In the genomic region with DNA sequence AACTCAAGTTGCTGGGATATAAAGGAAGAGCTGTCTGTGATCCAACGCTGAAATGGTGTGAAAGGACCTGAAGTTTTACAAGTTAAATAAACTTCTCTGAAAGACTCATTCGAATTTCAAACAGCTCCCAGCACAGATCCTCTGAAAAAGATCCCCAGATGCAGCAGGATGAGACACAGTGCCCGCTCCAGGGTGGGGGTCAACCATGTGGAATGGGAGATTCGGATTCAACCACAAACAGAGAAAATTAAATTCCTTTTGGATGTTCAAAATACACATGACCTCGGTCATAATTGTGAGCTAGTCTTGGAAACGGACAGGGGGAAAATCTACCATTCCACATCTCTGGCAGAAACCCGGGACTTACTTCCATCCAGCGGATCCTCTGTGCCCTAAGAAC, we compare ENCODE assay signal across 12 cellular contexts.
A peak's percentile ranks its signal among the peaks of the same experiment; 100 is the strongest.
DNase-seq lines count a peak whose midpoint lies in the region; ATAC-seq and TF ChIP-seq lines count a peak whose summit lies in the region.
"Had no signal": no experiment of that assay in that cellular context is flagged by ENCODE, and none has a peak within 500 bp of the region (broad histone marks: within the 10 kb centered on the region; RNA-seq: fewer than 3 reads in every experiment).

No MANE protein-coding gene starts in this region.

- TF ChIP-seq RAD21 in IMR-90 (IDR thresholded peaks at IDR 0.05; ENCODE audit: low read length) = no peak

- H4K20me1 ChIP-seq in IMR-90 (ENCODE audit: insufficient read depth, low read length) = no peaks in the 10 kb centered on the region; the same call in 1 of the 2 replicates
- H4K20me1 ChIP-seq in hepatocyte (ENCODE audit: insufficient read depth, poor library complexity, severe bottlenecking) = no peaks in the 10 kb centered on the region

- H3K4ac ChIP-seq in IMR-90 (ENCODE audit: low read depth, low read length) (peak overlapping the region; percentile 95), neuronal stem cell (ENCODE audit: low read length) (no peak overlapping the region)

- POLR2A ChIA-PET in IMR-90 (lab: Charles Lee; ENCODE audit: unreplicated experiment) = interaction anchor here (0.9 kb wide), 1 partner anchor 238 kb away, joined by 3 read pairs; a partner anchor contains a TSS

- no peak for TF ChIP-seq CTCF in AG09309 (IDR thresholded peaks at IDR 0.05; ENCODE audit: control insufficient read depth, insufficient read depth, low read depth, low read length, missing control alignments)
- TF ChIP-seq CTCF in IMR-90 (conservative IDR thresholded peaks at IDR 0.05; ENCODE audit: low read depth, low read length) = no peak
- no peak for TF ChIP-seq CTCF in esophagus muscularis mucosa (IDR thresholded peaks at IDR 0.05)
- TF ChIP-seq CTCF in hepatocyte (IDR thresholded peaks at IDR 0.05; ENCODE audit: poor library complexity) = no peak

- H2AK5ac ChIP-seq in IMR-90 (ENCODE audit: low read depth, low read length) (peak overlapping the region; percentile 52; the same call in 1 of the 2 replicates), neuronal stem cell (ENCODE audit: low read depth, low read length) (no peak overlapping the region)

- TF ChIP-seq POLR2A in IMR-90 (IDR thresholded peaks at IDR 0.05; ENCODE audit: low read depth, low read length) (no peak), esophagus muscularis mucosa (IDR thresholded peaks at IDR 0.05; ENCODE audit: low read depth) (no peak)

- peak overlapping the region; percentile 41; the same call in 1 of the 2 replicates for H3K27ac ChIP-seq in IMR-90 (ENCODE audit: insufficient read depth, low read length)
- H3K27ac ChIP-seq in esophagus muscularis mucosa (replicated peaks in 1 of 4) = peak overlapping the region; percentile 84 to 93 (median 87)
- H3K27ac ChIP-seq in neuronal stem cell (replicated peaks; ENCODE audit: low read length) = no peak overlapping the region
- no peak overlapping the region for H3K27ac ChIP-seq in hepatocyte

- WGBS in IMR-90 (ENCODE audit: extremely low coverage in 2 of 2, insufficient read length in 1 of 2), 2 experiments = 50% methylated on average over 2 of the region's 8 CpGs; no CpG with 5 or more reads in 1 of the 2 experiments
- WGBS in esophagus muscularis mucosa = 35% methylated on average over 8 of the region's 8 CpGs
- WGBS in neuronal stem cell (ENCODE audit: extremely low coverage in 2 of 2, insufficient read length in 2 of 2, insufficient replicate concordance in 1 of 2), 2 donors = no CpG with 5 or more reads among the region's 8 CpGs
- WGBS in hepatocyte (ENCODE audit: low lambda C conversion rate, missing lambda C conversion rate) = 70% methylated on average over 8 of the region's 8 CpGs

- peak; percentile 14 for ATAC-seq in IMR-90 (ENCODE audit: low read depth)
- no peak for ATAC-seq in GM21576 (IDR thresholded peaks at IDR 0.05; ENCODE audit: unreplicated experiment)
- ATAC-seq: stimulated activated naive B cell treated with anti-CD40 and anti-IgM and Interleukin-4, amounts not matched to agents 10 μg/mL and 1 μg/mL and 100 μg/mL, for 72 hours had no signal

- peaks cover 9% of the 10 kb centered on the region for H3K27me3 ChIP-seq in IMR-90 (ENCODE audit: control insufficient read depth, insufficient read depth, low read length)
- H3K27me3 ChIP-seq in esophagus muscularis mucosa = no peaks in the 10 kb centered on the region
- H3K27me3 ChIP-seq in neuronal stem cell (ENCODE audit: control insufficient read depth in 3 of 3, insufficient read depth in 3 of 3, low read depth in 1 of 3, low read length in 3 of 3) = peaks cover 0 to 10% (median 0%) of the 10 kb centered on the region in 3 experiments
- H3K27me3 ChIP-seq in hepatocyte = no peaks in the 10 kb centered on the region

- H3K23ac ChIP-seq in IMR-90 (ENCODE audit: low read depth, low read length) = no peak overlapping the region
- no peak overlapping the region for H3K23ac ChIP-seq in neuronal stem cell (ENCODE audit: low read depth, low read length, poor library complexity)

- H4K5ac ChIP-seq in IMR-90 (ENCODE audit: low read depth, low read length) = peak overlapping the region; percentile 46

- H2BK5ac ChIP-seq in IMR-90 (ENCODE audit: low read depth, low read length, poor library complexity, severe bottlenecking) (peak overlapping the region; percentile 84), neuronal stem cell (ENCODE audit: low read length) (no peak overlapping the region)

- H3K4me1 ChIP-seq in IMR-90 (ENCODE audit: control insufficient read depth, insufficient read depth, low read length) = peaks cover 36% of the 10 kb centered on the region
- peaks cover 51 to 63% (median 62%) of the 10 kb centered on the region in 4 donors for H3K4me1 ChIP-seq in esophagus muscularis mucosa
- H3K4me1 ChIP-seq in neuronal stem cell (ENCODE audit: control insufficient read depth in 2 of 2, insufficient read depth in 1 of 2, low read depth in 1 of 2, low read length in 2 of 2) = peaks cover 16 to 17% of the 10 kb centered on the region in 2 donors
- H3K4me1 ChIP-seq in hepatocyte (ENCODE audit: insufficient read depth) = peaks cover 15% of the 10 kb centered on the region

- intact Hi-C loops in IMR-90 (cut with micrococcal nuclease) (loop anchor here (5.0 kb wide), 1 partner anchor 445 kb away; no protein-coding TSS in a partner anchor), esophagus muscularis mucosa (cut with DNase I) (loop anchor here (5.0 to 10.0 kb wide), 5 partner anchors 130 to 390 kb away; no protein-coding TSS in a partner anchor)

- peak overlapping the region; percentile 99 for H2BK20ac ChIP-seq in IMR-90 (ENCODE audit: low read depth, low read length)

- no peak overlapping the region for H3K56ac ChIP-seq in IMR-90 (ENCODE audit: extremely low read depth, insufficient read depth, low read length)

- H3K4me3 ChIP-seq in AG09309 (ENCODE audit: control insufficient read depth, low read depth, low read length) = no peak overlapping the region
- no peak overlapping the region for H3K4me3 ChIP-seq in IMR-90 (ENCODE audit: insufficient read depth, low read depth, low read length)
- H3K4me3 ChIP-seq in esophagus muscularis mucosa = no peak overlapping the region
- H3K4me3 ChIP-seq in neuronal stem cell (ENCODE audit: low read length in 2 of 2) = no peak overlapping the region
- no peak overlapping the region for H3K4me3 ChIP-seq in hepatocyte

- H3K4me2 ChIP-seq in IMR-90 (ENCODE audit: low read depth, low read length) = peak overlapping the region; percentile 31; the same call in 1 of the 2 replicates
- no peak overlapping the region for H3K4me2 ChIP-seq in neuronal stem cell (ENCODE audit: insufficient read depth, low read length, poor library complexity, severe bottlenecking)
- H3K4me2 ChIP-seq in hepatocyte = no peak overlapping the region

- no peaks in the 10 kb centered on the region for H3K9me2 ChIP-seq in hepatocyte (replicated peaks; ENCODE audit: insufficient read depth)

- BruUV-seq in IMR-90 (replicated peaks; lab: Mats Ljungman, UMichigan) = no TSS peak

- H2AK9ac ChIP-seq in IMR-90 (replicated peaks; ENCODE audit: low read depth, low read length, poor library complexity) = no peak overlapping the region

- DNase-seq in AG09309 (ENCODE audit: low read depth) = peak; percentile 18
- DNase-seq in IMR-90 = peak; percentile 88
- no peak for DNase-seq in esophagus muscularis mucosa (ENCODE audit: extremely low spot score)
- DNase-seq in neuronal stem cell (ENCODE audit: low spot score) = no peak
- DNase-seq in RPMI8226 = no peak
- DNase-seq in NCI-H82 treated with DMSO at 0.1 percent for 48 hours (lab: John Stamatoyannopoulos, UW; ENCODE audit: unreplicated experiment) = no peak
- DNase-seq in hepatocyte (ENCODE audit: low spot score) = no peak
- DNase-seq: H9; retina; stimulated activated CD4-positive, alpha-beta T cell treated with anti-CD3 and anti-CD28 coated beads, Interleukin-2, amount 100 ng/mL, for 48 hours; stimulated activated naive B cell treated with anti-CD40 and anti-IgM and Interleukin-4, amounts not matched to agents 10 μg/mL and 1 μg/mL and 100 μg/mL, for 72 hours had no signal

- dilution Hi-C loops in IMR-90 (cut with HindIII; ENCODE audit: low sequenced_read_pairs, unreplicated experiment) = no loop called here

- H3K79me1 ChIP-seq in IMR-90 (ENCODE audit: low read depth in 1 of 2, low read length in 2 of 2) (peaks cover 0 to 9% of the 10 kb centered on the region in 2 experiments; a peak in 1 of 4 replicates), neuronal stem cell (ENCODE audit: low read depth, low read length) (no peaks in the 10 kb centered on the region)

- 0 out of 2 replicates have a peak overlapping the region, but pooled peaks have one; percentile 87 for H3K14ac ChIP-seq in IMR-90 (replicated peaks; ENCODE audit: low read depth, low read length)
- H3K14ac ChIP-seq in neuronal stem cell (ENCODE audit: low read length) = no peak overlapping the region

- peak overlapping the region; percentile 99 for H4K91ac ChIP-seq in IMR-90 (ENCODE audit: insufficient read depth, low read depth, low read length)
- no peak overlapping the region for H4K91ac ChIP-seq in neuronal stem cell (ENCODE audit: low read depth, low read length, poor library complexity)

- no peaks in the 10 kb centered on the region for H3K9me3 ChIP-seq in IMR-90 (ENCODE audit: control insufficient read depth, insufficient read depth, low read length)
- no peaks in the 10 kb centered on the region for H3K9me3 ChIP-seq in esophagus muscularis mucosa
- no peaks in the 10 kb centered on the region for H3K9me3 ChIP-seq in neuronal stem cell (replicated peaks in 1 of 2; ENCODE audit: control insufficient read depth in 2 of 2, insufficient read depth in 1 of 2, low read depth in 1 of 2, low read length in 2 of 2)
- H3K9me3 ChIP-seq in hepatocyte (ENCODE audit: low read depth) = no peaks in the 10 kb centered on the region

- H3K9ac ChIP-seq in IMR-90 (ENCODE audit: low read depth, low read length) (no peak overlapping the region), neuronal stem cell (ENCODE audit: low read depth, low read length, poor library complexity) (no peak overlapping the region)

- CTCF ChIA-PET in IMR-90 (lab: Yijun Ruan, JAX) = interaction anchor here (0.7 kb wide), 1 partner anchor 312 kb away, joined by 3 read pairs; no protein-coding TSS in a partner anchor

- H3K79me2 ChIP-seq in hepatocyte = no peaks in the 10 kb centered on the region

- H2AFZ ChIP-seq in IMR-90 (replicated peaks; ENCODE audit: low read length, poor library complexity) (peak overlapping the region; percentile 38), neuronal stem cell (ENCODE audit: low read length) (peak overlapping the region; percentile 38), hepatocyte (no peak overlapping the region)

- H2BK15ac ChIP-seq in IMR-90 (ENCODE audit: low read depth, low read length) = peak overlapping the region; percentile 5; the same call in 1 of the 3 replicates
- no peak overlapping the region for H2BK15ac ChIP-seq in neuronal stem cell (ENCODE audit: low read length)

- H3K18ac ChIP-seq in IMR-90 (ENCODE audit: low read depth, low read length) (no peak overlapping the region), neuronal stem cell (ENCODE audit: low read length) (no peak overlapping the region)

- peak overlapping the region; percentile 45 to 59; a peak in 3 of 4 replicates for H4K8ac ChIP-seq in IMR-90 (ENCODE audit: low read depth in 2 of 2, low read length in 2 of 2)
- H4K8ac ChIP-seq in neuronal stem cell (ENCODE audit: low read depth, low read length) = no peak overlapping the region

- H3K36me3 ChIP-seq in IMR-90 (ENCODE audit: control insufficient read depth, insufficient read depth, low read length) (no peaks in the 10 kb centered on the region), esophagus muscularis mucosa (no peaks in the 10 kb centered on the region), neuronal stem cell (replicated peaks in 1 of 2; ENCODE audit: control insufficient read depth in 2 of 2, insufficient read depth in 2 of 2, low read length in 2 of 2) (no peaks in the 10 kb centered on the region), hepatocyte (replicated peaks; ENCODE audit: insufficient read depth, low read depth) (no peaks in the 10 kb centered on the region)

- in situ Hi-C loops in IMR-90 (cut with MboI; ENCODE audit: low sequenced_read_pairs) = loop anchor here (25.0 kb wide), 2 partner anchors 295 to 395 kb away; no protein-coding TSS in a partner anchor

- no peak overlapping the region for H2BK12ac ChIP-seq in neuronal stem cell (ENCODE audit: low read length)

- H3K9me1 ChIP-seq in IMR-90 (ENCODE audit: insufficient read depth, low read length) = peaks cover 22% of the 10 kb centered on the region

- TF ChIP-seq EP300 in esophagus muscularis mucosa (IDR thresholded peaks at IDR 0.05) = no peak

- H2BK120ac ChIP-seq in IMR-90 (ENCODE audit: low read depth, low read length) (peak overlapping the region; percentile 85), neuronal stem cell (ENCODE audit: low read depth, low read length) (no peak overlapping the region)

Comparison
In these comparisons a context has a peak if more than half of its experiments do, and no peak if none do; other contexts are left out.
1. DNase-seq: peak in AG09309 (single experiment) and IMR-90 (single experiment); none in esophagus muscularis mucosa (single experiment), neuronal stem cell (single experiment), RPMI8226 (single experiment), NCI-H82 treated with DMSO at 0.1 percent for 48 hours (single experiment) and hepatocyte (single experiment).
2. H3K27ac ChIP-seq: peak in IMR-90 (single experiment) and esophagus muscularis mucosa (4 of 4); none in neuronal stem cell (single experiment) and hepatocyte (single experiment).